24 cellular contexts compared by ENCODE assay signal in the genomic region with DNA sequence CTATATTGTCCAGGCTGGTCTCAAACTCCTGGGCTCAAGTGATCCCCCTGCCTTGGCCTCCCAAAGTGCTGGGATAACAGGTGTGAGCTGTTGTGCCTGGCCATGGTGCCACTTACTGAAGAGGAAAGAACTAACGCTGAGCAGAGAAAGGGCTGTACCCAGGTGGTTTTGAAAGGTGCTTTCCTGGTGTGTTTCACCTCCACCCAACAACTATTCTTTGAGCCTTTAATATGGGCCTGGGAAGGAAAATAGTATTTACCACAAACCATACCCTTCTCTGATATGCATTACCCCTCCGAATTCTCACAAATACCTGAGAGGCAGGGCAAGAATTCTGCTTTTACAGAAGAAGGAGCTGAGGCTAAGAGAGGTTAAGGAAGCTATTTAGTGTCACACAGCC.
"Had no signal": no experiment of that assay in that cellular context is flagged by ENCODE, and none has a peak within 500 bp of the region (broad histone marks: within the 10 kb centered on the region; RNA-seq: fewer than 3 reads in every experiment).

No MANE protein-coding gene starts in this region.

- H3K27me3 Mint-ChIP-seq: naive thymus-derived CD8-positive, alpha-beta T cell; stimulated activated naive CD8-positive, alpha-beta T cell treated with anti-CD3 and anti-CD28 coated beads, Interleukin-15, Interleukin-2, amounts not matched to agents 100 ng/mL and 50 ng/mL, for 24 hours had no signal

- H3K36me3 ChIP-seq: esophagus muscularis mucosa, gastroesophageal sphincter, heart left ventricle, left lung, prostate gland, sigmoid colon, thoracic aorta, tibial nerve, upper lobe of left lung had no signal

- H3K4me1 ChIP-seq: foreskin keratinocyte, gastroesophageal sphincter, left lung, prostate gland, sigmoid colon, tibial nerve had no signal

- H3K4me3 ChIP-seq: dorsolateral prefrontal cortex, esophagus muscularis mucosa, gastroesophageal sphincter, heart left ventricle, hepatocyte, left lung, prostate gland, sigmoid colon, thoracic aorta, tibial nerve, upper lobe of left lung had no signal

- H3K4me3 Mint-ChIP-seq: naive thymus-derived CD8-positive, alpha-beta T cell; nephron progenitor cell; stimulated activated effector memory CD8-positive, alpha-beta T cell treated with anti-CD3 and anti-CD28 coated beads, Interleukin-12 subunit alpha, Interleukin-12 subunit beta, amount 100 ng/mL, for 72 hours; stimulated activated naive CD8-positive, alpha-beta T cell treated with anti-CD3 and anti-CD28 coated beads, Interleukin-15, Interleukin-2, amounts not matched to agents 100 ng/mL and 50 ng/mL, for 24 hours had no signal

- H3K36me3 Mint-ChIP-seq: naive thymus-derived CD8-positive, alpha-beta T cell; stimulated activated effector memory CD8-positive, alpha-beta T cell treated with anti-CD3 and anti-CD28 coated beads, Interleukin-12 subunit alpha, Interleukin-12 subunit beta, amount 100 ng/mL, for 72 hours had no signal

- ATAC-seq: foreskin keratinocyte; gastroesophageal sphincter; heart left ventricle; left lung; right cardiac atrium; stimulated activated effector memory CD8-positive, alpha-beta T cell treated with anti-CD3 and anti-CD28 coated beads, Interleukin-12 subunit alpha, Interleukin-12 subunit beta, amount 100 ng/mL, for 72 hours had no signal

- H3K9me3 Mint-ChIP-seq: naive thymus-derived CD8-positive, alpha-beta T cell; nephron progenitor cell; stimulated activated effector memory CD8-positive, alpha-beta T cell treated with anti-CD3 and anti-CD28 coated beads, Interleukin-12 subunit alpha, Interleukin-12 subunit beta, amount 100 ng/mL, for 72 hours; stimulated activated naive CD8-positive, alpha-beta T cell treated with anti-CD3 and anti-CD28 coated beads, Interleukin-15, Interleukin-2, amounts not matched to agents 100 ng/mL and 50 ng/mL, for 24 hours had no signal

- DNase-seq: cortex of kidney; dorsolateral prefrontal cortex; effector CD4-positive, alpha-beta T cell; foreskin keratinocyte; heart left ventricle; kidney; left lung; mesendoderm; naive thymus-derived CD8-positive, alpha-beta T cell; nephron progenitor cell; nucleus accumbens; right cardiac atrium; sigmoid colon; stimulated activated CD4-positive, alpha-beta T cell treated with anti-CD3 and anti-CD28 coated beads, Interleukin-2, amount 100 ng/mL, for 24 hours; stimulated activated CD4-positive, alpha-beta T cell treated with anti-CD3 and anti-CD28 coated beads, Interleukin-4, amount 100 ng/mL, for 24 hours; upper lobe of left lung had no signal

- H3K79me2 ChIP-seq: hepatocyte had no signal

- H3K27me3 ChIP-seq: dorsolateral prefrontal cortex, esophagus muscularis mucosa, foreskin keratinocyte, gastroesophageal sphincter, heart left ventricle, hepatocyte, left lung, sigmoid colon, tibial nerve, upper lobe of left lung had no signal

- H3K27ac ChIP-seq: dorsolateral prefrontal cortex, esophagus muscularis mucosa, foreskin keratinocyte, gastroesophageal sphincter, heart left ventricle, hepatocyte, left lung, prostate gland, sigmoid colon, thoracic aorta, tibial nerve, upper lobe of left lung had no signal

- H3K4me2 ChIP-seq: hepatocyte had no signal

- H3K27ac Mint-ChIP-seq: nephron progenitor cell; stimulated activated effector memory CD8-positive, alpha-beta T cell treated with anti-CD3 and anti-CD28 coated beads, Interleukin-12 subunit alpha, Interleukin-12 subunit beta, amount 100 ng/mL, for 72 hours; stimulated activated naive CD8-positive, alpha-beta T cell treated with anti-CD3 and anti-CD28 coated beads, Interleukin-15, Interleukin-2, amounts not matched to agents 100 ng/mL and 50 ng/mL, for 24 hours had no signal

- H2AFZ ChIP-seq: hepatocyte had no signal
